In genomic region chr17:70517808-70518207, GRCh38 we compare ENCODE assay signal across 31 cellular contexts.
"Had no signal": no experiment of that assay in that cellular context is flagged by ENCODE, and none has a peak within 500 bp of the region (broad histone marks: within the 10 kb centered on the region; RNA-seq: fewer than 3 reads in every experiment).

No MANE protein-coding gene starts in this region.

- FAIRE-seq: astrocyte, pancreas had no signal

- H3K4me3 ChIP-seq: esophagus muscularis mucosa, heart right ventricle, pancreas, stomach, thyroid gland, upper lobe of right lung had no signal

- DNase-seq: activated CD4-positive, alpha-beta memory T cell treated with anti-CD3 and anti-CD28 coated beads for 36 hours; activated CD4-positive, alpha-beta T cell treated with anti-CD3 and anti-CD28 coated beads, Interleukin-2, amount 10 ng/mL, durations not matched to agents 24 days and 14 days; activated CD4-positive, CD25-positive, alpha-beta regulatory T cell treated with anti-CD3 and anti-CD28 coated beads, Interleukin-2, amount 50 U/mL, for 72 hours; activated CD8-positive, alpha-beta memory T cell treated with anti-CD3 and anti-CD28 coated beads, Interleukin-2, amount 50 U/mL, for 48 hours; activated gamma-delta T cell; activated naive CD4-positive, alpha-beta T cell treated with anti-CD3 and anti-CD28 coated beads, Interleukin-2, amount 10 ng/mL, durations not matched to agents 7 days and 5 days; activated naive CD8-positive, alpha-beta T cell treated with anti-CD3 and anti-CD28 coated beads, Interleukin-2, amount 10 ng/mL, durations not matched to agents 7 days and 5 days; activated T-cell treated with anti-CD3 and anti-CD28 coated beads, Interleukin-2, amount 50 U/mL, for 24 hours; amniotic stem cell; brain microvascular endothelial cell; caudate nucleus; cortex of kidney; effector memory CD8-positive, alpha-beta T cell; foreskin keratinocyte; heart right ventricle; islet precursor cell; midbrain; naive thymus-derived CD8-positive, alpha-beta T cell; nucleus accumbens; pancreas; right cardiac atrium; stimulated activated CD4-positive, alpha-beta T cell treated with anti-CD3 and anti-CD28 coated beads, Interleukin-15, amount 100 ng/mL, for 24 hours; stimulated activated CD4-positive, alpha-beta T cell treated with anti-CD3 and anti-CD28 coated beads, Interleukin-2, amount 100 ng/mL, for 24 hours; stimulated activated naive B cell treated with anti-CD40 and anti-IgM and Interleukin-4, amounts not matched to agents 10 μg/mL and 1 μg/mL and 100 μg/mL, for 72 hours; stomach; T-helper 17 cell; T1000; thyroid gland; upper lobe of right lung had no signal

- H3K36me3 ChIP-seq: brain microvascular endothelial cell, esophagus muscularis mucosa, heart right ventricle, pancreas, stomach, thyroid gland, upper lobe of right lung had no signal

- H3K27me3 ChIP-seq: brain microvascular endothelial cell, esophagus muscularis mucosa, foreskin keratinocyte, heart right ventricle, pancreas, stomach, thyroid gland, upper lobe of right lung had no signal
